Comparison of ENCODE assay signal across 10 cellular contexts in the genomic region with DNA sequence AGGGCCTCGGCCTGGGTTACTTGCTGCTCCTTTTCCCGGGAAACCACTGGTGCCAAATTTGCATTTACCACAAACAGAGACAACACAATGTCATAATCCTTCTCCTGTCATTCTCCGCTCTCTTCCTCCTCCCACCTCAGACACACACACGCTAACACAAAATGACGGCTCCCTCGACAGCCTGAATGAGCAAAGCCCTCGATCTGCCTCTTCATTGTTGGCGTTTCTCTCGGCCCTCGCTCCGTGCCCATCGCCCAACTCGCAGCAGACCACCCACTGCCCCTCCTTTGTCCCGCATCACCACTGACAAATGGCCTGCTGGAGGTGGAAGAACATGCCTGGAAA. TPM values are rescaled to one million over a fixed set of nuclear protein-coding genes. Genes with fewer than 3 reads are reported as not detected.
DNase-seq lines count a peak whose midpoint lies in the region; ATAC-seq and TF ChIP-seq lines count a peak whose summit lies in the region.
"Had no signal": no experiment of that assay in that cellular context is flagged by ENCODE, and none has a peak within 500 bp of the region (broad histone marks: within the 10 kb centered on the region; RNA-seq: fewer than 3 reads in every experiment).

No MANE protein-coding gene starts in this region.

- H3K4me2 ChIP-seq in GM23338: peak overlapping the region; percentile 90
- peak overlapping the region; percentile 27; the same call in 1 of the 2 replicates for H3K4me2 ChIP-seq in OCI-LY1 (ENCODE audit: low read length)
- H3K4me2 ChIP-seq in skeletal muscle satellite cell (ENCODE audit: low read length): peak overlapping the region; percentile 79

- H3K9me2 ChIP-seq in GM23338 (ENCODE audit: insufficient read depth): no peaks in the 10 kb centered on the region
- no peaks in the 10 kb centered on the region for H3K9me2 ChIP-seq in OCI-LY1 (ENCODE audit: low read depth, low read length)

- H3K27ac ChIP-seq in GM23338 (ENCODE audit: low read depth) (no peak overlapping the region), OCI-LY1 (ENCODE audit: low read depth, low read length, poor library complexity, severe bottlenecking) (no peak overlapping the region), iPS-18a (ENCODE audit: low read length) (no peak overlapping the region)

- no peak overlapping the region for H3K27ac Mint-ChIP-seq in GM23338

- peaks cover 15% of the 10 kb centered on the region for H3K4me1 Mint-ChIP-seq in GM23338

- H3K4me1 ChIP-seq in GM23338 (ENCODE audit: insufficient read depth) (peaks cover 7% of the 10 kb centered on the region), OCI-LY1 (ENCODE audit: insufficient read depth, low read length, severe bottlenecking) (peaks cover 9% of the 10 kb centered on the region), iPS-18a (ENCODE audit: control insufficient read depth, low read depth, low read length) (peaks cover 13% of the 10 kb centered on the region), skeletal muscle satellite cell (ENCODE audit: control insufficient read depth, insufficient read depth, low read length) (peaks cover 9% of the 10 kb centered on the region)

- no peaks in the 10 kb centered on the region for H3K36me3 Mint-ChIP-seq in GM23338 (ENCODE audit: low read depth)

- H3K4me3 ChIP-seq in GM23338: peak overlapping the region; percentile 61
- no peak overlapping the region for H3K4me3 ChIP-seq in OCI-LY1 (ENCODE audit: low read depth, low read length, poor library complexity, severe bottlenecking)
- H3K4me3 ChIP-seq in iPS-18a (ENCODE audit: low read length): peak overlapping the region; percentile 51
- H3K4me3 ChIP-seq in skeletal muscle satellite cell (ENCODE audit: low read length): peak overlapping the region; percentile 35

- no peaks in the 10 kb centered on the region for H3K36me3 ChIP-seq in GM23338 (ENCODE audit: insufficient read depth)
- no peaks in the 10 kb centered on the region for H3K36me3 ChIP-seq in OCI-LY1 (ENCODE audit: insufficient read depth, low read length)
- no peaks in the 10 kb centered on the region for H3K36me3 ChIP-seq in iPS-18a (ENCODE audit: control insufficient read depth, low read depth, low read length)
- no peaks in the 10 kb centered on the region for H3K36me3 ChIP-seq in skeletal muscle satellite cell (ENCODE audit: insufficient read depth, low read length)
- H3K36me3 ChIP-seq: right lobe of liver had no signal

- peak overlapping the region; percentile 67 for H3K4me3 Mint-ChIP-seq in GM23338

- no peaks in the 10 kb centered on the region for H3K79me2 ChIP-seq in GM23338 (replicated peaks; ENCODE audit: insufficient read depth)
- H3K79me2 ChIP-seq in OCI-LY1 (ENCODE audit: insufficient read depth, low read length): no peaks in the 10 kb centered on the region

- H3K9ac ChIP-seq in OCI-LY1 (ENCODE audit: low read length) (no peak overlapping the region), iPS-18a (ENCODE audit: low read length) (no peak overlapping the region), skeletal muscle satellite cell (ENCODE audit: low read depth, low read length) (no peak overlapping the region)

- 0 out of 2 replicates have a peak overlapping the region, but pooled peaks have one; percentile 63 for H2AFZ ChIP-seq in GM23338
- no peak overlapping the region for H2AFZ ChIP-seq in OCI-LY1 (ENCODE audit: low read length)

- H3F3A ChIP-seq in GM23338 (replicated peaks; ENCODE audit: low read depth): no peaks in the 10 kb centered on the region
- H3F3A ChIP-seq in OCI-LY1 (ENCODE audit: insufficient read depth, low read length): no peaks in the 10 kb centered on the region

- H4K20me1 ChIP-seq in GM23338 (replicated peaks; ENCODE audit: insufficient read depth) (peaks cover 9% of the 10 kb centered on the region), OCI-LY1 (ENCODE audit: insufficient read depth, low read length) (no peaks in the 10 kb centered on the region)

- ATAC-seq in GM23338 (peak; percentile 24), GM19328 (IDR thresholded peaks at IDR 0.05; ENCODE audit: unreplicated experiment) (no peak), HG02870 (IDR thresholded peaks at IDR 0.05; ENCODE audit: unreplicated experiment) (no peak)

- TF ChIP-seq CTCF in GM23338 (conservative IDR thresholded peaks at IDR 0.05; ENCODE audit: low read depth in 2 of 2) (no peak), OCI-LY1 (IDR thresholded peaks at IDR 0.05; ENCODE audit: low read length) (no peak)

- H3K9me3 ChIP-seq in OCI-LY1 (ENCODE audit: low read length): no peaks in the 10 kb centered on the region
- H3K9me3 ChIP-seq in iPS-18a (ENCODE audit: control insufficient read depth, low read depth, low read length): no peaks in the 10 kb centered on the region
- H3K9me3 ChIP-seq in skeletal muscle satellite cell (replicated peaks; ENCODE audit: low read length): no peaks in the 10 kb centered on the region
- H3K9me3 ChIP-seq: right lobe of liver had no signal

- no peak for DNase-seq in GM23338 (ENCODE audit: low spot score)
- no peak for DNase-seq in NCI-H446 treated with DMSO at 0.1 percent for 48 hours (lab: John Stamatoyannopoulos, UW)
- DNase-seq in SKM-1 treated with dmso at 0.1 percent for 144 hours (lab: John Stamatoyannopoulos, UW; ENCODE audit: unreplicated experiment): no peak
- DNase-seq: NCI-H187 had no signal

- peaks cover 41% of the 10 kb centered on the region for H3K27me3 Mint-ChIP-seq in GM23338 (ENCODE audit: insufficient read depth, low read depth, poor library complexity)

- no peaks in the 10 kb centered on the region; the same call in 2 of the 3 replicates for H3K9me3 Mint-ChIP-seq in GM23338

- H3K27me3 ChIP-seq in GM23338 (ENCODE audit: insufficient read depth) (peaks cover 54% of the 10 kb centered on the region), OCI-LY1 (ENCODE audit: insufficient read depth, low read length) (0 out of 2 replicates have a peak, but pooled peaks cover 8% of the 10 kb centered on the region), iPS-18a (ENCODE audit: control insufficient read depth, insufficient read depth, low read length) (peaks cover 88% of the 10 kb centered on the region), skeletal muscle satellite cell (ENCODE audit: control insufficient read depth, insufficient read depth, low read length) (peaks cover 96% of the 10 kb centered on the region)

TF ChIP-seq in GM23338, 12 proteins besides CTCF, POLR2A, EP300 and RAD21:
- TF ChIP-seq POLR2AphosphoS5 (IDR thresholded peaks at IDR 0.05; ENCODE audit: low read depth): no peak

RNA-seq across cellular contexts. Expression of a gene that starts 12.5 kb away (rescaled TPM):
- 57.5 and 68.7 TPM in 2 replicates for total RNA-seq in GM23338 (2014; rRNA removed; shearing (Covaris generic))
- polyA plus RNA-seq in GM23338 (2016; fragmentation: Nextera tagmentation; extraction: Ambion mirVana): 6.4 and 6.6 TPM in 2 replicates
- total RNA-seq in skeletal muscle satellite cell (2012; rRNA removed): 17.3 and 21.5 TPM in 2 replicates

Comparison
In these comparisons a context has a peak if more than half of its experiments do, and no peak if none do; other contexts are left out.
1. H3K4me2 ChIP-seq: peak in every context shown above with its lines; median percentile 90 in GM23338; 79 in skeletal muscle satellite cell; 27 in OCI-LY1.